11 cellular contexts compared by ENCODE assay signal in genomic region chr15:66401130-66402021, GRCh38. TPM values are rescaled to one million over a fixed set of nuclear protein-coding genes. Genes with fewer than 3 reads are reported as not detected.
DNase-seq lines count a peak whose midpoint lies in the region; ATAC-seq and TF ChIP-seq lines count a peak whose summit lies in the region.
"Had no signal": no experiment of that assay in that cellular context is flagged by ENCODE, and none has a peak within 500 bp of the region (broad histone marks: within the 10 kb centered on the region; RNA-seq: fewer than 3 reads in every experiment).

No MANE protein-coding gene starts in this region.

- DNase-seq in CD4-positive, CD25-positive, alpha-beta regulatory T cell = peak in 1 of 3 donors; percentile 69
- DNase-seq in T-helper 17 cell (no peak), fibroblast of mammary gland (ENCODE audit: low read depth) (peak; percentile 25), coronary artery (ENCODE audit: low spot score) (no peak), left cardiac atrium (no peak), tibial nerve (ENCODE audit: low spot score in 2 of 2) (no peak), prostate gland (ENCODE audit: low spot score) (no peak)
- DNase-seq: esophagus squamous epithelium, NCI-H526 had no signal

- H3K9me3 Mint-ChIP-seq in CD4-positive, CD25-positive, alpha-beta regulatory T cell = no peaks in the 10 kb centered on the region

- no peak for TF ChIP-seq EP300 in tibial nerve (IDR thresholded peaks at IDR 0.05)

- no peak for TF ChIP-seq POLR2A in tibial nerve (IDR thresholded peaks at IDR 0.05)
- no peak for TF ChIP-seq POLR2A in prostate gland (IDR thresholded peaks at IDR 0.05)

- peaks cover 41 to 75% (median 65%) of the 10 kb centered on the region in 4 donors for H3K4me1 Mint-ChIP-seq in CD4-positive, CD25-positive, alpha-beta regulatory T cell
- peaks cover 49% of the 10 kb centered on the region for H3K4me1 Mint-ChIP-seq in T-helper 17 cell

- 74 to 78% methylated on average over 8 of the region's 8 CpGs for WGBS in tibial nerve, 2 donors
- 83% methylated on average over 8 of the region's 8 CpGs for WGBS in prostate gland

- no peaks in the 10 kb centered on the region for H3K9me3 ChIP-seq in CD4-positive, CD25-positive, alpha-beta regulatory T cell (ENCODE audit: control insufficient read depth in 2 of 2, low read length in 2 of 2)
- H3K9me3 ChIP-seq in T-helper 17 cell (ENCODE audit: control insufficient read depth, low read length, poor library complexity, severe bottlenecking) (no peaks in the 10 kb centered on the region), tibial nerve (no peaks in the 10 kb centered on the region), prostate gland (no peaks in the 10 kb centered on the region)
- H3K9me3 ChIP-seq: esophagus squamous epithelium had no signal

- peak overlapping the region; percentile 61 for H3K4me3 ChIP-seq in CD4-positive, CD25-positive, alpha-beta regulatory T cell (ENCODE audit: low read depth, low read length)
- H3K4me3 ChIP-seq in fibroblast of mammary gland (ENCODE audit: control insufficient read depth, low read depth, low read length) = no peak overlapping the region
- H3K4me3 ChIP-seq in coronary artery = no peak overlapping the region
- no peak overlapping the region for H3K4me3 ChIP-seq in tibial nerve
- H3K4me3 ChIP-seq in prostate gland = no peak overlapping the region
- H3K4me3 ChIP-seq: esophagus squamous epithelium had no signal

- peak overlapping the region; percentile 1 to 84 (median 74) for H3K4me3 Mint-ChIP-seq in CD4-positive, CD25-positive, alpha-beta regulatory T cell
- peak overlapping the region; percentile 93 for H3K4me3 Mint-ChIP-seq in T-helper 17 cell

- peak; percentile 44 to 50 for ATAC-seq in CD4-positive, CD25-positive, alpha-beta regulatory T cell (ENCODE audit: low read depth in 2 of 2)
- peak; percentile 52 for ATAC-seq in GM19395 (IDR thresholded peaks at IDR 0.05; ENCODE audit: unreplicated experiment)
- peak; percentile 81 for ATAC-seq in T-helper 17 cell
- no peak for ATAC-seq in left cardiac atrium

- TF ChIP-seq CTCF in fibroblast of mammary gland (conservative IDR thresholded peaks at IDR 0.05; ENCODE audit: control insufficient read depth, insufficient read depth, low read depth, low read length) (peak; percentile 4), coronary artery (IDR thresholded peaks at IDR 0.05) (no peak), tibial nerve (IDR thresholded peaks at IDR 0.05) (no peak), prostate gland (IDR thresholded peaks at IDR 0.05) (no peak)

- peaks cover 43% of the 10 kb centered on the region for H3K4me1 ChIP-seq in CD4-positive, CD25-positive, alpha-beta regulatory T cell (ENCODE audit: control insufficient read depth, insufficient read depth, low read length, poor library complexity, severe bottlenecking)
- peaks cover 0 to 56% (median 22%) of the 10 kb centered on the region in 4 donors for H3K4me1 ChIP-seq in tibial nerve
- H3K4me1 ChIP-seq in prostate gland (replicated peaks) = no peaks in the 10 kb centered on the region

- H3K36me3 ChIP-seq in CD4-positive, CD25-positive, alpha-beta regulatory T cell (ENCODE audit: control insufficient read depth, insufficient read depth, low read length) = no peaks in the 10 kb centered on the region
- H3K36me3 ChIP-seq in tibial nerve (peaks cover 0 to 6% (median 0%) of the 10 kb centered on the region in 3 donors), prostate gland (no peaks in the 10 kb centered on the region)

- H3K36me3 Mint-ChIP-seq in CD4-positive, CD25-positive, alpha-beta regulatory T cell = peaks cover 20% of the 10 kb centered on the region
- peaks cover 2% of the 10 kb centered on the region for H3K36me3 Mint-ChIP-seq in T-helper 17 cell (ENCODE audit: low read depth)

- no peaks in the 10 kb centered on the region for H3K27me3 ChIP-seq in CD4-positive, CD25-positive, alpha-beta regulatory T cell (ENCODE audit: control insufficient read depth, insufficient read depth, low read length)
- H3K27me3 ChIP-seq in tibial nerve (no peaks in the 10 kb centered on the region), prostate gland (replicated peaks; ENCODE audit: insufficient read depth) (no peaks in the 10 kb centered on the region)
- H3K27me3 ChIP-seq: esophagus squamous epithelium had no signal

- H3K27me3 Mint-ChIP-seq in CD4-positive, CD25-positive, alpha-beta regulatory T cell = no peaks in the 10 kb centered on the region
- no peaks in the 10 kb centered on the region for H3K27me3 Mint-ChIP-seq in T-helper 17 cell

- peak overlapping the region in 2 of 3 donors; percentile 77 to 88 for H3K27ac Mint-ChIP-seq in CD4-positive, CD25-positive, alpha-beta regulatory T cell
- H3K27ac Mint-ChIP-seq in T-helper 17 cell = peak overlapping the region; percentile 86

- intact Hi-C loops in left cardiac atrium (cut with DNase I) (no loop called here), prostate gland (cut with DNase I) (no loop called here)

- H3K27ac ChIP-seq in CD4-positive, CD25-positive, alpha-beta regulatory T cell (ENCODE audit: insufficient read depth, low read length, poor library complexity, severe bottlenecking) = no peak overlapping the region
- H3K27ac ChIP-seq in coronary artery (no peak overlapping the region), tibial nerve (no peak overlapping the region), prostate gland (no peak overlapping the region)
- H3K27ac ChIP-seq: esophagus squamous epithelium, HL-60 had no signal

RNA-seq across cellular contexts. Expression of gene MAP2K1, which starts 14.7 kb away (rescaled TPM):
- 49.0 TPM for total RNA-seq in CD4-positive, CD25-positive, alpha-beta regulatory T cell
- polyA plus RNA-seq in CD4-positive, CD25-positive, alpha-beta regulatory T cell = 10 to 100 TPM; 34.2 to 40.7 (median 37.1) TPM
- total RNA-seq in T-helper 17 cell (10 to 100 TPM; 39.2 to 57.3 TPM), left cardiac atrium (10 to 100 TPM; 40.3 to 52.3 TPM), tibial nerve (10 to 100 TPM; 30.2 to 64.8 (median 41.4) TPM), prostate gland (10 to 100 TPM; 28.0 to 29.0 TPM)

RNA-seq across cellular contexts. Expression of gene TIPIN, which starts 44.9 kb away (rescaled TPM):
- total RNA-seq in CD4-positive, CD25-positive, alpha-beta regulatory T cell = 6.0 TPM
- 10 to 100 TPM in 2 of 4 donors, 1 to 10 TPM in 2; 6.8 to 11.2 (median 9.4) TPM for polyA plus RNA-seq in CD4-positive, CD25-positive, alpha-beta regulatory T cell
- 1 to 10 TPM; 2.9 to 4.2 TPM for total RNA-seq in T-helper 17 cell
- total RNA-seq in left cardiac atrium = 1 to 10 TPM; 4.3 to 6.1 TPM
- 10 to 100 TPM in 1 of 4 donors, 1 to 10 TPM in 3; 5.4 to 17.5 (median 6.4) TPM for total RNA-seq in tibial nerve
- total RNA-seq in prostate gland = 10 to 100 TPM in 1 of 2 donors, 1 to 10 TPM in 1; 8.0 to 20.1 TPM

Comparison
In these comparisons a context has a peak if more than half of its experiments do, and no peak if none do; other contexts are left out.
1. ATAC-seq: peak in CD4-positive, CD25-positive, alpha-beta regulatory T cell (2 of 2), GM19395 (single experiment) and T-helper 17 cell (single experiment); none in left cardiac atrium (0 of 2).